In the genomic region with DNA sequence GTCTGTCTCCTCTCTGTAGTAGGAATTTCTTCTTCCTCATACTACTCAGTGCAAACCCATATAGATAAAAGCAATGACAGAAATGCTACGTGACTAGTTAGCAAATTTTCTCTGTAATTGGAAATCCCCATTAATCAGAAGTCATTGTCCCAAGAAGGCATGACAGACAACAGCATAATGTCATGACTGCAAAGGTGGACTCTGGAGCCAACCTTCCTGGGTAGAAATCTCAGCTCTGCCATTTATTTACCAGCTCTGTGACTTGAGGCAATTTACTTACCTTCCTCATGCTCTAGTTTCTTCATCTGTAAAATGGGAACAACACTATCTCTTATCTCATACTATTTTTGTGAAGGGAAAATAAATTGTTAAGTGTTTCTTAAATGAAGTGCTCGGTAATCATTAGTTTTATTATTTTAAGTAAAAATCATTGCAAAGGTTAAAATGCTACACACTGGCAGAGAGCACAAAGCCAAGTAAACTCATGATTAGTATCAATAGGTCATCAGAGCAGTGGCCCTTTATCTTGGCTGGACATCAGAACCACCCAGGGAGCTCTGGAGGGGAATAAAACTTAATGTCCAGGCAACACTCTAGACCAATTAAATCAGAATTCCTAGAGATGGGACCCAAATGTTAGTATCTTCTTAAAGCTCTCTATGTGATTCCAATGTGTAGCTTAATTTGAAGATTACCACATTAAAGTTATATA, we compare ENCODE assay signal across 3 cellular contexts.
A peak's percentile ranks its signal among the peaks of the same experiment; 100 is the strongest.
TF ChIP-seq lines count a peak whose summit lies in the region.

No MANE protein-coding gene starts in this region.

TF ChIP-seq in IMR-90, 13 proteins besides CTCF, POLR2A, EP300 and RAD21:
- TF ChIP-seq ELK1 (IDR thresholded peaks at IDR 0.05; ENCODE audit: borderline replicate concordance, low read depth, low read length) (no peak), BHLHE40 (IDR thresholded peaks at IDR 0.05; ENCODE audit: low read depth, low read length) (no peak), RFX5 (IDR thresholded peaks at IDR 0.05; ENCODE audit: low read depth, low read length) (no peak), CHD1 (IDR thresholded peaks at IDR 0.05; ENCODE audit: low read depth, low read length) (no peak), MAZ (IDR thresholded peaks at IDR 0.05; ENCODE audit: borderline replicate concordance, low read depth, low read length) (no peak), NFE2L2 (IDR thresholded peaks at IDR 0.05; ENCODE audit: low read depth, low read length) (no peak), MXI1 (IDR thresholded peaks at IDR 0.05; ENCODE audit: borderline replicate concordance, low read depth, low read length) (no peak), CEBPB (IDR thresholded peaks at IDR 0.05; ENCODE audit: low read depth, low read length) (no peak), MAFK (IDR thresholded peaks at IDR 0.05; ENCODE audit: low read depth, low read length) (no peak), FOS (IDR thresholded peaks at IDR 0.05; ENCODE audit: low read depth, low read length) (no peak), RCOR1 (IDR thresholded peaks at IDR 0.05; ENCODE audit: insufficient replicate concordance, low read length) (no peak), USF2 (IDR thresholded peaks at IDR 0.05; ENCODE audit: low read depth, low read length) (no peak), SMC3 (IDR thresholded peaks at IDR 0.05; ENCODE audit: low read depth, low read length) (no peak)

TF ChIP-seq in GM12878, 131 proteins besides CTCF, POLR2A, EP300 and RAD21:
- TF ChIP-seq NBN (IDR thresholded peaks at IDR 0.05) = no peak
- TF ChIP-seq SUPT20H (IDR thresholded peaks at IDR 0.05; ENCODE audit: borderline replicate concordance, control insufficient read depth, low read depth, low read length) = no peak
- TF ChIP-seq ZNF384 (IDR thresholded peaks at IDR 0.05; ENCODE audit: borderline replicate concordance, low read depth, low read length) = no peak
- TF ChIP-seq STAT3 (IDR thresholded peaks at IDR 0.05; ENCODE audit: low read depth, low read length) = no peak
- TF ChIP-seq POU2F2 (IDR thresholded peaks at IDR 0.05; ENCODE audit: borderline replicate concordance, low read depth, low read length) = no peak
- no peak for TF ChIP-seq ZNF217 (IDR thresholded peaks at IDR 0.05)
- TF ChIP-seq GATAD2B (conservative IDR thresholded peaks at IDR 0.05; ENCODE audit: low read depth) = no peak
- TF ChIP-seq PAX8 (IDR thresholded peaks at IDR 0.05) = no peak
- no peak for TF ChIP-seq SMC3 (IDR thresholded peaks at IDR 0.05; ENCODE audit: borderline replicate concordance, low read length)
TF ChIP-seq in GM12878: peak in this region for 0.

TF ChIP-seq in HepG2, 621 proteins besides CTCF, POLR2A, EP300 and RAD21:
- TF ChIP-seq HOXA3 (CRISPR knock-in tag; IDR thresholded peaks at IDR 0.05) (no peak), ZNF629 (CRISPR knock-in tag; conservative IDR thresholded peaks at IDR 0.05) (peak; percentile 43; the same call in 1 of the 2 replicates), ZNF574 (CRISPR knock-in tag; IDR thresholded peaks at IDR 0.05) (no peak), KDM2A (CRISPR knock-in tag; IDR thresholded peaks at IDR 0.05; ENCODE audit: borderline replicate concordance, low read depth) (no peak), ZNF430 (CRISPR knock-in tag; IDR thresholded peaks at IDR 0.05) (no peak), ETS1 (CRISPR knock-in tag; IDR thresholded peaks at IDR 0.05) (no peak), CSRNP1 (CRISPR knock-in tag; IDR thresholded peaks at IDR 0.05) (no peak)
